Comparison of ENCODE assay signal across 1 cellular context in genomic region chr3:56373386-56373785, GRCh38.
TF ChIP-seq lines count a peak whose summit lies in the region.

No MANE protein-coding gene starts in this region.

TF ChIP-seq in WTC11, 78 proteins besides CTCF, POLR2A, EP300 and RAD21 (continued from another document):
- no peak for TF ChIP-seq ARID4B (CRISPR knock-in tag; IDR thresholded peaks at IDR 0.05; ENCODE audit: borderline replicate concordance)
- no peak for TF ChIP-seq ZBTB21 (CRISPR knock-in tag; IDR thresholded peaks at IDR 0.05; ENCODE audit: borderline replicate concordance)
- no peak for TF ChIP-seq RORB (CRISPR knock-in tag; IDR thresholded peaks at IDR 0.05)
- TF ChIP-seq MAX (CRISPR knock-in tag; IDR thresholded peaks at IDR 0.05) = no peak
- no peak for TF ChIP-seq CBFB (CRISPR knock-in tag; IDR thresholded peaks at IDR 0.05; ENCODE audit: low read depth)
- no peak for TF ChIP-seq HMGXB4 (CRISPR knock-in tag; IDR thresholded peaks at IDR 0.05)
- TF ChIP-seq JAZF1 (CRISPR knock-in tag; IDR thresholded peaks at IDR 0.05) = no peak
- TF ChIP-seq HMGA2 (CRISPR knock-in tag; IDR thresholded peaks at IDR 0.05) = no peak
- no peak for TF ChIP-seq OVOL2 (CRISPR knock-in tag; IDR thresholded peaks at IDR 0.05; ENCODE audit: borderline replicate concordance)
- no peak for TF ChIP-seq ZNF232 (CRISPR knock-in tag; IDR thresholded peaks at IDR 0.05)
- no peak for TF ChIP-seq MYBL2 (CRISPR knock-in tag; IDR thresholded peaks at IDR 0.05)
